In genomic region chr20:59740621-59741020, GRCh38 we compare ENCODE assay signal across 33 cellular contexts.
"Had no signal": no experiment of that assay in that cellular context is flagged by ENCODE, and none has a peak within 500 bp of the region (broad histone marks: within the 10 kb centered on the region; RNA-seq: fewer than 3 reads in every experiment).

No MANE protein-coding gene starts in this region.

- H3K27me3 ChIP-seq: body of pancreas, brain microvascular endothelial cell had no signal

- H3K36me3 Mint-ChIP-seq: activated CD8-positive, alpha-beta memory T cell treated with anti-CD3 and anti-CD28 coated beads, Interleukin-2, amount 10 ng/mL, durations not matched to agents 7 days and 5 days; activated naive CD4-positive, alpha-beta T cell treated with anti-CD3 and anti-CD28 coated beads, Interleukin-2, amount 10 ng/mL, durations not matched to agents 7 days and 5 days; activated naive CD4-positive, alpha-beta T cell treated with anti-CD3 and anti-CD28 coated beads, Interleukin-2, amount 50 U/mL, for 24 hours; activated naive CD8-positive, alpha-beta T cell; activated naive CD8-positive, alpha-beta T cell treated with anti-CD3 and anti-CD28 coated beads, Interleukin-2, amount 10 ng/mL, durations not matched to agents 7 days and 5 days had no signal

- H3K27ac Mint-ChIP-seq: activated B cell treated with CpG ODN at 0.5 μM for 24 hours; activated CD4-positive, alpha-beta memory T cell treated with anti-CD3 and anti-CD28 coated beads, Interleukin-2, amount 10 ng/mL, durations not matched to agents 7 days and 5 days; activated CD4-positive, alpha-beta T cell treated with anti-CD3 and anti-CD28 coated beads, Interleukin-2, amount 10 ng/mL, durations not matched to agents 7 days and 5 days; activated CD8-positive, alpha-beta memory T cell treated with anti-CD3 and anti-CD28 coated beads, Interleukin-2, amount 10 ng/mL, durations not matched to agents 7 days and 5 days; activated CD8-positive, alpha-beta T cell treated with anti-CD3 and anti-CD28 coated beads, Interleukin-2, amount 10 ng/mL, durations not matched to agents 7 days and 5 days; activated naive CD4-positive, alpha-beta T cell treated with anti-CD3 and anti-CD28 coated beads, Interleukin-2, amount 10 ng/mL, durations not matched to agents 7 days and 5 days; activated naive CD4-positive, alpha-beta T cell treated with anti-CD3 and anti-CD28 coated beads, Interleukin-2, amount 50 U/mL, for 24 hours; activated naive CD8-positive, alpha-beta T cell; activated naive CD8-positive, alpha-beta T cell treated with anti-CD3 and anti-CD28 coated beads, Interleukin-2, amount 10 ng/mL, durations not matched to agents 7 days and 5 days; activated naive CD8-positive, alpha-beta T cell treated with anti-CD3 and anti-CD28 coated beads, Interleukin-2, amount 50 U/mL, for 24 hours; activated T-cell treated with anti-CD3 and anti-CD28 coated beads, Interleukin-2, amount 50 U/mL, for 24 hours; activated T-helper 2 cell treated with anti-CD3 and anti-CD28 coated beads, Interferon-gamma antibody, Interleukin-2, Interleukin-4, amounts not matched to agents 10 μg/mL and 5 μg/mL and 100 μg/mL, durations not matched to agents 14 hours and 24 hours and 36 hours; T-helper 1 cell treated with Interleukin-12 subunit alpha and Interleukin-12 subunit beta and Interleukin-4 antibody, amounts not matched to agents 30 μg/mL and 1 μg/mL, for 36 hours; T-helper 2 cell treated with Interferon-gamma antibody and Interleukin-4, amounts not matched to agents 5 μg/mL and 100 μg/mL, for 36 hours had no signal

- H3K9me3 ChIP-seq: body of pancreas, breast epithelium had no signal

- H3K36me3 ChIP-seq: brain microvascular endothelial cell, breast epithelium had no signal

- H3K4me1 Mint-ChIP-seq: activated B cell treated with CpG ODN at 0.5 μM for 24 hours; activated CD4-positive, alpha-beta memory T cell treated with anti-CD3 and anti-CD28 coated beads, Interleukin-2, amount 10 ng/mL, durations not matched to agents 7 days and 5 days; activated CD4-positive, alpha-beta T cell treated with anti-CD3 and anti-CD28 coated beads, Interleukin-2, amount 10 ng/mL, durations not matched to agents 7 days and 5 days; activated CD8-positive, alpha-beta memory T cell treated with anti-CD3 and anti-CD28 coated beads, Interleukin-2, amount 10 ng/mL, durations not matched to agents 7 days and 5 days; activated naive CD4-positive, alpha-beta T cell treated with anti-CD3 and anti-CD28 coated beads, Interleukin-2, amount 10 ng/mL, durations not matched to agents 7 days and 5 days; activated naive CD4-positive, alpha-beta T cell treated with anti-CD3 and anti-CD28 coated beads, Interleukin-2, amount 50 U/mL, for 24 hours; activated naive CD8-positive, alpha-beta T cell treated with anti-CD3 and anti-CD28 coated beads, Interleukin-2, amount 10 ng/mL, durations not matched to agents 7 days and 5 days; activated naive CD8-positive, alpha-beta T cell treated with anti-CD3 and anti-CD28 coated beads, Interleukin-2, amount 50 U/mL, for 24 hours had no signal

- H3K27ac ChIP-seq: body of pancreas, brain microvascular endothelial cell, breast epithelium, VCaP had no signal

- H3K9me3 Mint-ChIP-seq: activated B cell treated with CpG ODN at 0.5 μM for 24 hours; activated CD4-positive, alpha-beta memory T cell treated with anti-CD3 and anti-CD28 coated beads, Interleukin-2, amount 10 ng/mL, durations not matched to agents 7 days and 5 days; activated CD4-positive, alpha-beta T cell treated with anti-CD3 and anti-CD28 coated beads, Interleukin-2, amount 10 ng/mL, durations not matched to agents 7 days and 5 days; activated naive CD4-positive, alpha-beta T cell treated with anti-CD3 and anti-CD28 coated beads, Interleukin-2, amount 10 ng/mL, durations not matched to agents 7 days and 5 days; activated naive CD4-positive, alpha-beta T cell treated with anti-CD3 and anti-CD28 coated beads, Interleukin-2, amount 50 U/mL, for 24 hours; activated naive CD8-positive, alpha-beta T cell treated with anti-CD3 and anti-CD28 coated beads, Interleukin-2, amount 10 ng/mL, durations not matched to agents 7 days and 5 days; activated naive CD8-positive, alpha-beta T cell treated with anti-CD3 and anti-CD28 coated beads, Interleukin-2, amount 50 U/mL, for 24 hours; activated T-cell treated with anti-CD3 and anti-CD28 coated beads, Interleukin-2, amount 50 U/mL, for 24 hours; activated T-helper 2 cell treated with anti-CD3 and anti-CD28 coated beads, Interferon-gamma antibody, Interleukin-2, Interleukin-4, amounts not matched to agents 10 μg/mL and 5 μg/mL and 100 μg/mL, durations not matched to agents 14 hours and 24 hours and 36 hours; T-helper 1 cell treated with Interleukin-12 subunit alpha and Interleukin-12 subunit beta and Interleukin-4 antibody, amounts not matched to agents 30 μg/mL and 1 μg/mL, for 36 hours; T-helper 2 cell treated with Interferon-gamma antibody and Interleukin-4, amounts not matched to agents 5 μg/mL and 100 μg/mL, for 36 hours had no signal

- H3K27me3 Mint-ChIP-seq: activated B cell treated with CpG ODN at 0.5 μM for 24 hours; activated CD4-positive, alpha-beta memory T cell treated with anti-CD3 and anti-CD28 coated beads, Interleukin-2, amount 10 ng/mL, durations not matched to agents 7 days and 5 days; activated CD4-positive, alpha-beta T cell treated with anti-CD3 and anti-CD28 coated beads, Interleukin-2, amount 10 ng/mL, durations not matched to agents 7 days and 5 days; activated CD8-positive, alpha-beta memory T cell treated with anti-CD3 and anti-CD28 coated beads, Interleukin-2, amount 10 ng/mL, durations not matched to agents 7 days and 5 days; activated naive CD4-positive, alpha-beta T cell treated with anti-CD3 and anti-CD28 coated beads, Interleukin-2, amount 10 ng/mL, durations not matched to agents 7 days and 5 days; activated naive CD4-positive, alpha-beta T cell treated with anti-CD3 and anti-CD28 coated beads, Interleukin-2, amount 50 U/mL, for 24 hours; activated naive CD8-positive, alpha-beta T cell; activated naive CD8-positive, alpha-beta T cell treated with anti-CD3 and anti-CD28 coated beads, Interleukin-2, amount 10 ng/mL, durations not matched to agents 7 days and 5 days had no signal

- H3K4me3 Mint-ChIP-seq: activated B cell treated with CpG ODN at 0.5 μM for 24 hours; activated CD4-positive, alpha-beta memory T cell treated with anti-CD3 and anti-CD28 coated beads, Interleukin-2, amount 10 ng/mL, durations not matched to agents 7 days and 5 days; activated CD4-positive, alpha-beta T cell treated with anti-CD3 and anti-CD28 coated beads, Interleukin-2, amount 10 ng/mL, durations not matched to agents 7 days and 5 days; activated CD8-positive, alpha-beta memory T cell treated with anti-CD3 and anti-CD28 coated beads, Interleukin-2, amount 10 ng/mL, durations not matched to agents 7 days and 5 days; activated CD8-positive, alpha-beta T cell treated with anti-CD3 and anti-CD28 coated beads, Interleukin-2, amount 10 ng/mL, durations not matched to agents 7 days and 5 days; activated naive CD4-positive, alpha-beta T cell treated with anti-CD3 and anti-CD28 coated beads, Interleukin-2, amount 10 ng/mL, durations not matched to agents 7 days and 5 days; activated naive CD4-positive, alpha-beta T cell treated with anti-CD3 and anti-CD28 coated beads, Interleukin-2, amount 50 U/mL, for 24 hours; activated naive CD8-positive, alpha-beta T cell; activated naive CD8-positive, alpha-beta T cell treated with anti-CD3 and anti-CD28 coated beads, Interleukin-2, amount 10 ng/mL, durations not matched to agents 7 days and 5 days; activated naive CD8-positive, alpha-beta T cell treated with anti-CD3 and anti-CD28 coated beads, Interleukin-2, amount 50 U/mL, for 24 hours; activated T-cell treated with anti-CD3 and anti-CD28 coated beads, Interleukin-2, amount 50 U/mL, for 24 hours; T-helper 1 cell treated with Interleukin-12 subunit alpha and Interleukin-12 subunit beta and Interleukin-4 antibody, amounts not matched to agents 30 μg/mL and 1 μg/mL, for 36 hours; T-helper 2 cell treated with Interferon-gamma antibody and Interleukin-4, amounts not matched to agents 5 μg/mL and 100 μg/mL, for 36 hours had no signal

- H3K4me3 ChIP-seq: body of pancreas, breast epithelium had no signal

- DNase-seq: activated B cell treated with CpG ODN at 0.5 μM for 24 hours; activated CD4-positive, alpha-beta memory T cell treated with anti-CD3 and anti-CD28 coated beads, Interleukin-2, amount 10 ng/mL, durations not matched to agents 7 days and 5 days; activated CD4-positive, alpha-beta T cell treated with anti-CD3 and anti-CD28 coated beads for 4 hours; activated CD4-positive, alpha-beta T cell treated with anti-CD3 and anti-CD28 coated beads, Interleukin-2, amount 10 ng/mL, durations not matched to agents 7 days and 5 days; activated CD4-positive, alpha-beta T cell treated with anti-CD3 and anti-CD28 coated beads, Interleukin-2, amount 50 U/mL, for 48 hours; activated CD4-positive, CD25-positive, alpha-beta regulatory T cell treated with anti-CD3 and anti-CD28 coated beads, Interleukin-2, amount 50 U/mL, for 72 hours; activated CD8-positive, alpha-beta memory T cell treated with anti-CD3 and anti-CD28 coated beads for 24 hours; activated CD8-positive, alpha-beta memory T cell treated with anti-CD3 and anti-CD28 coated beads, Interleukin-2, amount 10 ng/mL, durations not matched to agents 7 days and 5 days; activated CD8-positive, alpha-beta memory T cell treated with anti-CD3 and anti-CD28 coated beads, Interleukin-2, amount 50 U/mL, for 48 hours; activated CD8-positive, alpha-beta T cell treated with anti-CD3 and anti-CD28 coated beads, Interleukin-2, amount 10 ng/mL, durations not matched to agents 7 days and 5 days; activated effector memory CD4-positive, alpha-beta T cell treated with Interleukin-2 at 50 U/mL for 16 hours; activated gamma-delta T cell; activated naive CD4-positive, alpha-beta T cell treated with anti-CD3 and anti-CD28 coated beads, Interleukin-2, amount 10 ng/mL, durations not matched to agents 7 days and 5 days; activated naive CD4-positive, alpha-beta T cell treated with Interleukin-2 at 50 U/mL for 16 hours; activated naive CD8-positive, alpha-beta T cell treated with anti-CD3 and anti-CD28 coated beads, Interleukin-2, amount 10 ng/mL, durations not matched to agents 7 days and 5 days; activated naive CD8-positive, alpha-beta T cell treated with anti-CD3 and anti-CD28 coated beads, Interleukin-2, amount 50 U/mL, for 24 hours; activated T-cell treated with anti-CD3 and anti-CD28 coated beads, Interleukin-2, amount 50 U/mL, for 24 hours; activated T-cell treated with anti-CD3 and anti-CD28 coated beads, Interleukin-2, amount 50 U/mL, for 48 hours; amygdala; anterior cingulate cortex; body of pancreas; brain microvascular endothelial cell; central memory CD4-positive, alpha-beta T cell; T-helper 1 cell; T-helper 2 cell; T-helper 9 cell had no signal

- ATAC-seq: activated CD8-positive, alpha-beta memory T cell treated with anti-CD3 and anti-CD28 coated beads, Interleukin-2, amount 10 ng/mL, durations not matched to agents 7 days and 5 days; activated CD8-positive, alpha-beta T cell treated with anti-CD3 and anti-CD28 coated beads, Interleukin-2, amount 10 ng/mL, durations not matched to agents 7 days and 5 days; activated naive CD8-positive, alpha-beta T cell treated with anti-CD3 and anti-CD28 coated beads, Interleukin-2, amount 50 U/mL, for 24 hours; body of pancreas had no signal

- H3K4me1 ChIP-seq: breast epithelium had no signal
